In the genomic region with DNA sequence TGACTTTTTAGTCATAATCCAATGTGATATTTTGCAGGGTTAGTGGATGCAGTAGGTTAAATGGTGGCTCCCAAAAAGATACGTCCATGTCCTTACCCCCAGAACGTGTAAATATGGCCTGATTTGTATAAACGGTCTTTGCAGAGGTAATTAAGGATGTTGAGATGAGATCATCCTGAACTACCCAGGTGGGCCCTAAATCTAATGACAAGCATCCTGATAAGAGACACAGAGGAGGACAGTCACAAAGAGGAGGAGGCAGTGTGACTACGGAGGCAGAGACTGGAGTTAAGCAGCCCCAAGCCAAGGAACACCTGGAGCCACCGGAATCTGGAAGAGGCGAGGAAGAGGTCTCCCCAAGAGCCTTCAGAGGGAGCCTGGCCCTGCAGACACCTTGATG, we compare ENCODE assay signal across 27 cellular contexts.
"Had no signal": no experiment of that assay in that cellular context is flagged by ENCODE, and none has a peak within 500 bp of the region (broad histone marks: within the 10 kb centered on the region; RNA-seq: fewer than 3 reads in every experiment).

No MANE protein-coding gene starts in this region.

- H3K9me3 Mint-ChIP-seq: activated CD4-positive, alpha-beta T cell treated with anti-CD3 and anti-CD28 coated beads, Interleukin-2, amount 10 ng/mL, durations not matched to agents 7 days and 5 days; activated CD8-positive, alpha-beta T cell treated with anti-CD3 and anti-CD28 coated beads for 36 hours; activated naive CD4-positive, alpha-beta T cell treated with anti-CD3 and anti-CD28 coated beads, Interleukin-2, amount 50 U/mL, for 24 hours; activated T-cell treated with anti-CD3 and anti-CD28 coated beads, Interleukin-2, amount 50 U/mL, for 4 hours; activated T-helper 17 cell treated with anti-CD3 and anti-CD28 coated beads, Interleukin-2, amount 50 U/mL, for 72 hours; T-helper 1 cell treated with Interleukin-12 subunit alpha and Interleukin-12 subunit beta and Interleukin-4 antibody, amounts not matched to agents 30 μg/mL and 1 μg/mL, for 36 hours had no signal

- ATAC-seq: activated CD8-positive, alpha-beta T cell treated with anti-CD3 and anti-CD28 coated beads for 36 hours; activated T-cell treated with anti-CD3 and anti-CD28 coated beads, Interleukin-2, amount 50 U/mL, for 4 hours; activated T-helper 17 cell treated with anti-CD3 and anti-CD28 coated beads, Interleukin-2, amount 50 U/mL, for 72 hours; left lung; psoas muscle had no signal

- FAIRE-seq: endometrium, frontal cortex, islet of Langerhans had no signal

- H3K4me3 ChIP-seq: breast epithelium, left lung, lung, psoas muscle, smooth muscle cell, suprapubic skin, transverse colon had no signal

- H3K79me2 ChIP-seq: parathyroid adenoma had no signal

- H3K27me3 ChIP-seq: breast epithelium, left lung, suprapubic skin, transverse colon had no signal

- H2AFZ ChIP-seq: parathyroid adenoma had no signal

- H3K36me3 ChIP-seq: breast epithelium, left lung, suprapubic skin, transverse colon had no signal

- H3K4me1 ChIP-seq: breast epithelium, psoas muscle had no signal

- H3K4me2 ChIP-seq: smooth muscle cell had no signal

- H3K27ac Mint-ChIP-seq: activated CD4-positive, alpha-beta T cell treated with anti-CD3 and anti-CD28 coated beads, Interleukin-2, amount 10 ng/mL, durations not matched to agents 7 days and 5 days; activated CD8-positive, alpha-beta T cell treated with anti-CD3 and anti-CD28 coated beads for 36 hours; activated naive CD4-positive, alpha-beta T cell treated with anti-CD3 and anti-CD28 coated beads, Interleukin-2, amount 50 U/mL, for 24 hours; activated T-helper 17 cell treated with anti-CD3 and anti-CD28 coated beads, Interleukin-2, amount 50 U/mL, for 72 hours; T-helper 1 cell treated with Interleukin-12 subunit alpha and Interleukin-12 subunit beta and Interleukin-4 antibody, amounts not matched to agents 30 μg/mL and 1 μg/mL, for 36 hours had no signal

- H3K27ac ChIP-seq: breast epithelium, left lung, parathyroid adenoma, psoas muscle, suprapubic skin, transverse colon had no signal

- H3K36me3 Mint-ChIP-seq: activated naive CD4-positive, alpha-beta T cell treated with anti-CD3 and anti-CD28 coated beads, Interleukin-2, amount 50 U/mL, for 24 hours had no signal

- DNase-seq: activated CD4-positive, alpha-beta T cell treated with anti-CD3 and anti-CD28 coated beads for 1 hour; activated CD4-positive, alpha-beta T cell treated with anti-CD3 and anti-CD28 coated beads, Interleukin-2, amount 10 ng/mL, durations not matched to agents 7 days and 5 days; activated CD8-positive, alpha-beta T cell treated with anti-CD3 and anti-CD28 coated beads for 36 hours; activated gamma-delta T cell treated with Interleukin-2 at 50 U/mL for 16 hours; activated T-cell treated with anti-CD3 and anti-CD28 coated beads, Interleukin-2, amount 50 U/mL, for 4 hours; central memory CD4-positive, alpha-beta T cell; left lung; occipital lobe; psoas muscle; stimulated activated CD4-positive, alpha-beta T cell treated with anti-CD3 and anti-CD28 coated beads, Interleukin-1b, Interleukin-23, amount 100 ng/mL, for 48 hours; stimulated activated CD4-positive, alpha-beta T cell treated with anti-CD3 and anti-CD28 coated beads, Interleukin-4, amount 100 ng/mL, for 4 hours; stimulated activated CD8-positive, alpha-beta memory T cell treated with anti-CD3 and anti-CD28 coated beads, Interleukin-4, amount 100 ng/mL, for 48 hours; stimulated activated naive CD4-positive, alpha-beta T cell; SW 1271; T1000; transverse colon had no signal

- H3K9me3 ChIP-seq: breast epithelium, left lung, psoas muscle, suprapubic skin, transverse colon had no signal

- H3K4me3 Mint-ChIP-seq: activated CD4-positive, alpha-beta T cell treated with anti-CD3 and anti-CD28 coated beads, Interleukin-2, amount 10 ng/mL, durations not matched to agents 7 days and 5 days; activated CD8-positive, alpha-beta T cell treated with anti-CD3 and anti-CD28 coated beads for 36 hours; activated naive CD4-positive, alpha-beta T cell treated with anti-CD3 and anti-CD28 coated beads, Interleukin-2, amount 50 U/mL, for 24 hours; activated T-cell treated with anti-CD3 and anti-CD28 coated beads, Interleukin-2, amount 50 U/mL, for 4 hours; activated T-helper 17 cell treated with anti-CD3 and anti-CD28 coated beads, Interleukin-2, amount 50 U/mL, for 72 hours; T-helper 1 cell treated with Interleukin-12 subunit alpha and Interleukin-12 subunit beta and Interleukin-4 antibody, amounts not matched to agents 30 μg/mL and 1 μg/mL, for 36 hours had no signal

- H3K9ac ChIP-seq: parathyroid adenoma had no signal

- H3K27me3 Mint-ChIP-seq: activated CD4-positive, alpha-beta T cell treated with anti-CD3 and anti-CD28 coated beads, Interleukin-2, amount 10 ng/mL, durations not matched to agents 7 days and 5 days; activated CD8-positive, alpha-beta T cell treated with anti-CD3 and anti-CD28 coated beads for 36 hours; activated naive CD4-positive, alpha-beta T cell treated with anti-CD3 and anti-CD28 coated beads, Interleukin-2, amount 50 U/mL, for 24 hours; activated T-helper 17 cell treated with anti-CD3 and anti-CD28 coated beads, Interleukin-2, amount 50 U/mL, for 72 hours had no signal
